31 cellular contexts compared by ENCODE assay signal in the genomic region with DNA sequence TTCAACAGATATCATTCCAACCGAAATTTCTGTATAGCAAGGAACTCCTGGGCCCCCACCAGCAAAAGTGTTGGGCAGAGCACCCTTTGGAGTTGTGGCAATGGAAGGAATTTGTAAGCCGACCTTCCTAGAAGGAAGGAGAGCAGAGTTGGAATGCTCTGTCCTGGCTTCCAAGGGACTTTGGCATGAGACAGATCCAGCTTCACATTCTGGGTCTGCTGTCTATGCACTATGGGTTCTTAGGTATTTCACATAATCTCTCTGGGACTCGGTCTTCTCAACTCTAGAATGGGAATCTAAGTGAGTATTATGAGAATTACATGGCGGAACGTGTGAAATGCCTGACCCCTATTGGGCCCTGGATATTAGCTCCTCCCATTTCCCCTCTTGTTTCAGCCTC.
"Had no signal": no experiment of that assay in that cellular context is flagged by ENCODE, and none has a peak within 500 bp of the region (broad histone marks: within the 10 kb centered on the region; RNA-seq: fewer than 3 reads in every experiment).

No MANE protein-coding gene starts in this region.

- DNase-seq: central memory CD4-positive, alpha-beta T cell; effector CD8-positive, alpha-beta T cell; foreskin keratinocyte; heart right ventricle; hippocampal formation; immature natural killer cell; islet precursor cell; kidney glomerular epithelial cell; left ventricle myocardium superior; lower lobe of right lung; mucosa of descending colon; naive B cell; occipital lobe; ovary; posterior cingulate gyrus; psoas muscle; right cardiac atrium; sigmoid colon; spleen; stimulated activated CD4-positive, alpha-beta T cell treated with anti-CD3 and anti-CD28 coated beads, Interleukin-4, amount 100 ng/mL, for 4 hours; stimulated activated naive CD8-positive, alpha-beta T cell treated with anti-CD3 and anti-CD28 coated beads, Interleukin-15, amount 100 ng/mL, for 72 hours; transverse colon had no signal

- H3K9me3 ChIP-seq: esophagus muscularis mucosa, heart right ventricle, lower lobe of right lung, mucosa of descending colon, ovary, psoas muscle, sigmoid colon, spleen, suprapubic skin, transverse colon had no signal

- ATAC-seq: heart right ventricle; left ventricle myocardium superior; lower lobe of right lung; mucosa of descending colon; natural killer cell treated with Interleukin-12 subunit alpha and Interleukin-12 subunit beta and Interleukin-15 and Interleukin-18, amount 100 ng/mL, for 72 hours; psoas muscle; right cardiac atrium; stimulated activated memory B cell treated with anti-CD40 and anti-IgM and Interleukin-4, amounts not matched to agents 10 μg/mL and 1 μg/mL and 100 μg/mL, for 72 hours; stimulated activated naive CD8-positive, alpha-beta T cell treated with anti-CD3 and anti-CD28 coated beads, Interleukin-15, amount 100 ng/mL, for 72 hours had no signal

- H3K9me3 Mint-ChIP-seq: dendritic cell treated with granulocyte-macrophage colony-stimulating factor and Interleukin-4, amounts not matched to agents 40 ng/mL and 50 ng/mL, for 4 days; immature natural killer cell; mesothelial cell of epicardium; naive B cell; natural killer cell treated with Interleukin-12 subunit alpha and Interleukin-12 subunit beta and Interleukin-15 and Interleukin-18, amount 100 ng/mL, for 72 hours; stimulated activated memory B cell treated with anti-CD40 and anti-IgM and Interleukin-4, amounts not matched to agents 10 μg/mL and 1 μg/mL and 100 μg/mL, for 72 hours; stimulated activated naive CD8-positive, alpha-beta T cell treated with anti-CD3 and anti-CD28 coated beads, Interleukin-15, amount 100 ng/mL, for 72 hours had no signal

- H3K4me1 ChIP-seq: heart right ventricle, lower lobe of right lung, psoas muscle, spleen, transverse colon had no signal

- H3K27ac ChIP-seq: esophagus muscularis mucosa, foreskin keratinocyte, heart right ventricle, lower lobe of right lung, ovary, psoas muscle, sigmoid colon, spleen, suprapubic skin, transverse colon had no signal

- H3K27me3 ChIP-seq: esophagus muscularis mucosa, ovary, sigmoid colon had no signal

- H3K36me3 Mint-ChIP-seq: immature natural killer cell; mesothelial cell of epicardium; naive B cell; natural killer cell treated with Interleukin-12 subunit alpha and Interleukin-12 subunit beta and Interleukin-15 and Interleukin-18, amount 100 ng/mL, for 72 hours; stimulated activated memory B cell treated with anti-CD40 and anti-IgM and Interleukin-4, amounts not matched to agents 10 μg/mL and 1 μg/mL and 100 μg/mL, for 72 hours had no signal

- H3K27ac Mint-ChIP-seq: dendritic cell treated with granulocyte-macrophage colony-stimulating factor and Interleukin-4, amounts not matched to agents 40 ng/mL and 50 ng/mL, for 4 days; immature natural killer cell; naive B cell; natural killer cell treated with Interleukin-12 subunit alpha and Interleukin-12 subunit beta and Interleukin-15 and Interleukin-18, amount 100 ng/mL, for 72 hours; stimulated activated memory B cell treated with anti-CD40 and anti-IgM and Interleukin-4, amounts not matched to agents 10 μg/mL and 1 μg/mL and 100 μg/mL, for 72 hours; stimulated activated naive CD8-positive, alpha-beta T cell treated with anti-CD3 and anti-CD28 coated beads, Interleukin-15, amount 100 ng/mL, for 72 hours had no signal

- H3K4me1 Mint-ChIP-seq: immature natural killer cell; naive B cell; stimulated activated memory B cell treated with anti-CD40 and anti-IgM and Interleukin-4, amounts not matched to agents 10 μg/mL and 1 μg/mL and 100 μg/mL, for 72 hours; stimulated activated naive CD8-positive, alpha-beta T cell treated with anti-CD3 and anti-CD28 coated beads, Interleukin-15, amount 100 ng/mL, for 72 hours had no signal

- H3K4me3 Mint-ChIP-seq: dendritic cell treated with granulocyte-macrophage colony-stimulating factor and Interleukin-4, amounts not matched to agents 40 ng/mL and 50 ng/mL, for 4 days; immature natural killer cell; mesothelial cell of epicardium; natural killer cell treated with Interleukin-12 subunit alpha and Interleukin-12 subunit beta and Interleukin-15 and Interleukin-18, amount 100 ng/mL, for 72 hours; stimulated activated memory B cell treated with anti-CD40 and anti-IgM and Interleukin-4, amounts not matched to agents 10 μg/mL and 1 μg/mL and 100 μg/mL, for 72 hours; stimulated activated naive CD8-positive, alpha-beta T cell treated with anti-CD3 and anti-CD28 coated beads, Interleukin-15, amount 100 ng/mL, for 72 hours had no signal

- H3K36me3 ChIP-seq: esophagus muscularis mucosa, heart right ventricle, lower lobe of right lung, ovary, sigmoid colon, spleen, suprapubic skin, transverse colon had no signal

- H3K4me3 ChIP-seq: esophagus muscularis mucosa, heart right ventricle, lower lobe of right lung, mucosa of descending colon, ovary, psoas muscle, sigmoid colon, spleen, suprapubic skin, transverse colon had no signal

- FAIRE-seq: colon, endothelial cell of umbilical vein, urothelium cell line had no signal
